9 cellular contexts compared by ENCODE assay signal in genomic region chr16:86508028-86508946, GRCh38. TPM values are rescaled to one million over a fixed set of nuclear protein-coding genes. Genes with fewer than 3 reads are reported as not detected.
DNase-seq lines count a peak whose midpoint lies in the region; ATAC-seq and TF ChIP-seq lines count a peak whose summit lies in the region.
"Had no signal": no experiment of that assay in that cellular context is flagged by ENCODE, and none has a peak within 500 bp of the region (broad histone marks: within the 10 kb centered on the region; RNA-seq: fewer than 3 reads in every experiment).

No MANE protein-coding gene starts in this region.

- no peak overlapping the region for H3K9ac ChIP-seq in HCT116 (ENCODE audit: low read length)

- POLR2A ChIA-PET in AG04449 (lab: Yijun Ruan, JAX), result no interaction called here
- POLR2A ChIA-PET in HCT116 (lab: Charles Lee), result no interaction called here
- POLR2A ChIA-PET in naive thymus-derived CD4-positive, alpha-beta T cell (lab: Charles Lee), result no interaction called here

- no peaks in the 10 kb centered on the region for H3K9me2 ChIP-seq in HCT116 (ENCODE audit: insufficient read depth)

- ATAC-seq in HCT116 (no peak), GM21737 (IDR thresholded peaks at IDR 0.05; ENCODE audit: unreplicated experiment) (no peak), HG02938 (IDR thresholded peaks at IDR 0.05; ENCODE audit: unreplicated experiment) (no peak), GM21381 (IDR thresholded peaks at IDR 0.05; ENCODE audit: unreplicated experiment) (no peak)
- ATAC-seq in naive thymus-derived CD4-positive, alpha-beta T cell, result no peak

- CTCF ChIA-PET in AG04449 (lab: Yijun Ruan, JAX), result interaction anchor here (0.9 to 2.4 kb wide), 4 partner anchors 12 to 435 kb away, joined by 3 to 5 read pairs (median 4); no protein-coding TSS in a partner anchor
- CTCF ChIA-PET in HCT116 (lab: Charles Lee), result interaction anchor here (1.0 to 1.8 kb wide), 3 partner anchors 10 to 256 kb away, joined by 3 to 4 read pairs (median 3); no protein-coding TSS in a partner anchor
- CTCF ChIA-PET in naive thymus-derived CD4-positive, alpha-beta T cell (lab: Charles Lee), result no interaction called here

- H3K27ac Mint-ChIP-seq in naive thymus-derived CD4-positive, alpha-beta T cell, result peak overlapping the region in 1 of 9 donors; percentile 77

- no peak for TF ChIP-seq RAD21 in HCT116 (IDR thresholded peaks at IDR 0.05; ENCODE audit: low read depth)

- no peaks in the 10 kb centered on the region for H3K79me2 ChIP-seq in HCT116 (ENCODE audit: insufficient read depth, low read length)

- peaks cover 0 to 2% (median 0%) of the 10 kb centered on the region in 11 donors for H3K9me3 Mint-ChIP-seq in naive thymus-derived CD4-positive, alpha-beta T cell

- peak overlapping the region; percentile 72 for H2AFZ ChIP-seq in HCT116 (ENCODE audit: low read depth, low read length, poor library complexity, severe bottlenecking)

- RAD21 ChIA-PET in HCT116 (lab: Charles Lee; ENCODE audit: low non-redundant PET in 1 of 2, low total read pairs in 2 of 2, uncharacterized antibody in 2 of 2, unreplicated experiment in 2 of 2), result interaction anchor here in 1 of 2 experiments (1.1 kb wide), 1 partner anchor 255 kb away, joined by 4 read pairs; no protein-coding TSS in a partner anchor

- H3K4me2 ChIP-seq in HCT116 (ENCODE audit: low read length), result peak overlapping the region; percentile 97

- H3K27me3 Mint-ChIP-seq in naive thymus-derived CD4-positive, alpha-beta T cell, result peaks cover 61 to 75% (median 64%) of the 10 kb centered on the region in 5 donors

- DNase-seq in AG04449 (ENCODE audit: low read depth, low spot score) (no peak), HCT116 (ENCODE audit: low read depth, low spot score) (no peak), NCI-H1694 (lab: John Stamatoyannopoulos, UW) (no peak)
- no peak for DNase-seq in naive thymus-derived CD4-positive, alpha-beta T cell
- DNase-seq: activated naive CD4-positive, alpha-beta T cell had no signal

- intact Hi-C loops in HCT116 (cut with micrococcal nuclease), result no loop called here
- intact Hi-C loops in naive thymus-derived CD4-positive, alpha-beta T cell (cut with micrococcal nuclease), result loop anchor here in 1 of 2 donors (5.0 kb wide), 1 partner anchor 59 kb away; the partner anchor contains the start of gene FOXC2

- H3K36me3 Mint-ChIP-seq in naive thymus-derived CD4-positive, alpha-beta T cell, result peaks cover 0 to 6% (median 0%) of the 10 kb centered on the region in 5 donors

- no peak overlapping the region; the same call in 1 of the 2 replicates for H3K27ac ChIP-seq in HCT116 (ENCODE audit: low read depth, low read length)
- H3K27ac ChIP-seq in ectodermal cell (ENCODE audit: insufficient read depth, low read depth, low read length, poor library complexity, severe bottlenecking), result no peak overlapping the region
- no peak overlapping the region for H3K27ac ChIP-seq in naive thymus-derived CD4-positive, alpha-beta T cell (ENCODE audit: low read depth, low read length)

- H4K20me1 ChIP-seq in HCT116 (ENCODE audit: insufficient read depth), result no peaks in the 10 kb centered on the region

- H3K4me1 ChIP-seq in HCT116 (ENCODE audit: control insufficient read depth in 1 of 2, insufficient read depth in 2 of 2, low read length in 2 of 2) (peaks cover 7 to 16% of the 10 kb centered on the region in 2 experiments), ectodermal cell (ENCODE audit: control insufficient read depth, insufficient read depth, low read length) (peaks cover 18% of the 10 kb centered on the region)
- H3K4me1 ChIP-seq in naive thymus-derived CD4-positive, alpha-beta T cell (ENCODE audit: control insufficient read depth in 2 of 2, insufficient read depth in 2 of 2, low read length in 2 of 2), result no peaks in the 10 kb centered on the region

- WGBS in ectodermal cell, 2 experiments, result 1 to 2% methylated on average over 99 of the region's 99 CpGs

- H3K4me3 ChIP-seq in AG04449 (ENCODE audit: low read depth, low read length), result peak overlapping the region; percentile 64
- H3K4me3 ChIP-seq in HCT116 (replicated peaks in 1 of 2; ENCODE audit: low read depth in 1 of 2, low read length in 2 of 2), result no peak overlapping the region; a peak in 1 of 4 replicates
- H3K4me3 ChIP-seq in ectodermal cell (ENCODE audit: insufficient read depth, low read depth, low read length), result peak overlapping the region; percentile 10
- H3K4me3 ChIP-seq in naive thymus-derived CD4-positive, alpha-beta T cell (ENCODE audit: low read length), result no peak overlapping the region

- peaks cover 11 to 35% (median 33%) of the 10 kb centered on the region in 7 donors for H3K4me1 Mint-ChIP-seq in naive thymus-derived CD4-positive, alpha-beta T cell

- no peaks in the 10 kb centered on the region for H3K9me3 ChIP-seq in HCT116 (ENCODE audit: control insufficient read depth in 1 of 2, insufficient read depth in 1 of 2, low read depth in 1 of 2, low read length in 2 of 2)
- no peaks in the 10 kb centered on the region for H3K9me3 ChIP-seq in ectodermal cell (ENCODE audit: control insufficient read depth, low read length)
- no peaks in the 10 kb centered on the region for H3K9me3 ChIP-seq in naive thymus-derived CD4-positive, alpha-beta T cell (ENCODE audit: control insufficient read depth in 2 of 3, low read length in 3 of 3)

- peak overlapping the region; percentile 42 to 88 (median 82) for H3K4me3 Mint-ChIP-seq in naive thymus-derived CD4-positive, alpha-beta T cell

- no peak for TF ChIP-seq POLR2A in HCT116 (IDR thresholded peaks at IDR 0.05; ENCODE audit: borderline replicate concordance, extremely low read depth, insufficient read depth, insufficient read length)

- H3K27me3 ChIP-seq in HCT116 (ENCODE audit: insufficient read depth, low read length) (peaks cover 14% of the 10 kb centered on the region), ectodermal cell (ENCODE audit: control insufficient read depth, insufficient read depth, low read length, poor library complexity, severe bottlenecking) (peaks cover 100% of the 10 kb centered on the region)
- H3K27me3 ChIP-seq in naive thymus-derived CD4-positive, alpha-beta T cell (ENCODE audit: control insufficient read depth in 2 of 2, insufficient read depth in 2 of 2, low read length in 2 of 2), result peaks cover 7% of the 10 kb centered on the region in 2 donors

- TF ChIP-seq CTCF in AG04449 (IDR thresholded peaks at IDR 0.05; ENCODE audit: insufficient read depth, low read length, missing control alignments), result no peak
- TF ChIP-seq CTCF in HCT116 (IDR thresholded peaks at IDR 0.05 in 2 of 3, conservative IDR thresholded peaks at IDR 0.05 in 1 of 3; ENCODE audit: borderline replicate concordance in 1 of 3, insufficient read depth in 1 of 3, low read depth in 2 of 3, low read length in 2 of 3), result no peak

- no peaks in the 10 kb centered on the region for H3K36me3 ChIP-seq in HCT116 (ENCODE audit: control insufficient read depth in 1 of 2, insufficient read depth in 2 of 2, low read length in 2 of 2)
- H3K36me3 ChIP-seq in ectodermal cell (ENCODE audit: control insufficient read depth, insufficient read depth, low read length), result no peaks in the 10 kb centered on the region
- H3K36me3 ChIP-seq in naive thymus-derived CD4-positive, alpha-beta T cell (ENCODE audit: control insufficient read depth in 2 of 3, insufficient read depth in 3 of 3, low read length in 3 of 3), result no peaks in the 10 kb centered on the region

- no TSS peak for BruUV-seq in HCT116 (replicated peaks; lab: Mats Ljungman, UMichigan)

TF ChIP-seq in HCT116, 20 proteins besides CTCF, POLR2A, EP300 and RAD21:
- TF ChIP-seq, protein P1, sequence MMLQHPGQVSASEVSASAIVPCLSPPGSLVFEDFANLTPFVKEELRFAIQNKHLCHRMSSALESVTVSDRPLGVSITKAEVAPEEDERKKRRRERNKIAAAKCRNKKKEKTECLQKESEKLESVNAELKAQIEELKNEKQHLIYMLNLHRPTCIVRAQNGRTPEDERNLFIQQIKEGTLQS (IDR thresholded peaks at IDR 0.05), result no peak
- TF ChIP-seq ELF1 (IDR thresholded peaks at IDR 0.05; ENCODE audit: borderline replicate concordance, low read depth), result no peak
- TF ChIP-seq SRF (IDR thresholded peaks at IDR 0.05; ENCODE audit: low read depth), result no peak
- TF ChIP-seq EZH2phosphoT487 (IDR thresholded peaks at IDR 0.05; ENCODE audit: borderline replicate concordance), result no peak
- TF ChIP-seq SP1 (IDR thresholded peaks at IDR 0.05; ENCODE audit: low read depth), result no peak

RNA-seq across cellular contexts. Expression of gene FOXF1, which starts 2.0 kb away (rescaled TPM):
- 2.4 TPM for total RNA-seq in HCT116 (2021; ENCODE audit: unreplicated experiment)
- 0.65 and 0.66 TPM in 2 replicates for polyA plus RNA-seq in HCT116 (2012)
- polyA plus RNA-seq in ectodermal cell (2013, experiment 1 of 4), result 0.22 TPM
- polyA plus RNA-seq in ectodermal cell (2013, experiment 2 of 4), result 0.14 TPM
- polyA plus RNA-seq in ectodermal cell (2013, experiment 3 of 4), result 0.27 TPM
- 0.12 TPM for polyA plus RNA-seq in ectodermal cell (2013, experiment 4 of 4)
- total RNA-seq in naive thymus-derived CD4-positive, alpha-beta T cell, result not detected
- not detected for polyA plus RNA-seq in naive thymus-derived CD4-positive, alpha-beta T cell

RNA-seq across cellular contexts. Expression of gene MTHFSD, which starts 46.7 kb away (rescaled TPM):
- 33.1 TPM for total RNA-seq in HCT116 (2021; ENCODE audit: unreplicated experiment)
- 16.7 and 17.6 TPM in 2 replicates for polyA plus RNA-seq in HCT116 (2012)
- polyA plus RNA-seq in ectodermal cell (2013, experiment 1 of 4), result 32.3 TPM
- 26.2 TPM for polyA plus RNA-seq in ectodermal cell (2013, experiment 2 of 4)
- 20.6 TPM for polyA plus RNA-seq in ectodermal cell (2013, experiment 3 of 4)
- polyA plus RNA-seq in ectodermal cell (2013, experiment 4 of 4), result 23.4 TPM
- 10 to 100 TPM; 17.6 to 46.7 (median 29.9) TPM for total RNA-seq in naive thymus-derived CD4-positive, alpha-beta T cell
- 10 to 100 TPM; 16.7 to 28.1 TPM for polyA plus RNA-seq in naive thymus-derived CD4-positive, alpha-beta T cell

RNA-seq across cellular contexts. Expression of gene FOXC2, which starts 58.3 kb away (rescaled TPM):
- 0.22 TPM for total RNA-seq in HCT116 (2021; ENCODE audit: unreplicated experiment)
- polyA plus RNA-seq in HCT116 (2012), result 0.04 and 0.10 TPM in 2 replicates
- 5.3 TPM for polyA plus RNA-seq in ectodermal cell (2013, experiment 1 of 4)
- polyA plus RNA-seq in ectodermal cell (2013, experiment 2 of 4), result 6.9 TPM
- polyA plus RNA-seq in ectodermal cell (2013, experiment 3 of 4), result 4.0 TPM
- 3.2 TPM for polyA plus RNA-seq in ectodermal cell (2013, experiment 4 of 4)
- not detected for total RNA-seq in naive thymus-derived CD4-positive, alpha-beta T cell
- polyA plus RNA-seq in naive thymus-derived CD4-positive, alpha-beta T cell, result not detected

Comparison
In these comparisons a context has a peak if more than half of its experiments do, and no peak if none do; other contexts are left out.
1. H3K4me3 ChIP-seq: peak in AG04449 (single experiment) and ectodermal cell (single experiment); none in HCT116 (0 of 2) and naive thymus-derived CD4-positive, alpha-beta T cell (single experiment).